In genomic region chr1:119603695-119604094, GRCh38 we compare ENCODE assay signal across 19 cellular contexts. TPM values are rescaled to one million over a fixed set of nuclear protein-coding genes. Genes with fewer than 3 reads are reported as not detected.
DNase-seq lines count a peak whose midpoint lies in the region; ATAC-seq, FAIRE-seq and TF ChIP-seq lines count a peak whose summit lies in the region.
"Had no signal": no experiment of that assay in that cellular context is flagged by ENCODE, and none has a peak within 500 bp of the region (broad histone marks: within the 10 kb centered on the region; RNA-seq: fewer than 3 reads in every experiment).

No MANE protein-coding gene starts in this region.

- no peak for FAIRE-seq in GM12892 (lab: Jason Lieb, UNC)
- FAIRE-seq: RCC 7860 had no signal

- no peak overlapping the region for H4K91ac ChIP-seq in mesenchymal stem cell (ENCODE audit: low read length)

- H3K79me1 ChIP-seq in mesenchymal stem cell (replicated peaks; ENCODE audit: low read length, poor library complexity, severe bottlenecking), result no peaks in the 10 kb centered on the region

- H2BK120ac ChIP-seq in mesenchymal stem cell (ENCODE audit: low read depth, low read length), result no peak overlapping the region

- intact Hi-C loops in PC-3 (cut with micrococcal nuclease), result no loop called here
- intact Hi-C loops in dorsolateral prefrontal cortex (cut with DNase I), result no loop called here

- ATAC-seq in PC-3, result peak; percentile 59
- no peak for ATAC-seq in GM19452 (IDR thresholded peaks at IDR 0.05; ENCODE audit: unreplicated experiment)

- no peak overlapping the region for H2BK5ac ChIP-seq in mesenchymal stem cell (ENCODE audit: low read depth, low read length, poor library complexity, severe bottlenecking)

- no peaks in the 10 kb centered on the region for H3F3A ChIP-seq in PC-3 (ENCODE audit: low read length, unreplicated experiment)

- no peak overlapping the region for H2AFZ ChIP-seq in PC-3 (ENCODE audit: low read length)
- no peak overlapping the region for H2AFZ ChIP-seq in mesenchymal stem cell (ENCODE audit: low read depth, low read length)

- no peak overlapping the region for H3K23ac ChIP-seq in mesenchymal stem cell (ENCODE audit: low read length in 2 of 2)

- no peak overlapping the region for H3K27ac ChIP-seq in PC-3 (ENCODE audit: low read length)
- H3K27ac ChIP-seq in mesenchymal stem cell (ENCODE audit: low read length, poor library complexity, severe bottlenecking), result no peak overlapping the region
- no peak overlapping the region for H3K27ac ChIP-seq in dorsolateral prefrontal cortex

- CTCF ChIA-PET in PC-3 (lab: Charles Lee), result no interaction called here

- no peaks in the 10 kb centered on the region for H3K79me2 ChIP-seq in PC-3 (ENCODE audit: low read length)

- WGBS in mesenchymal stem cell, result 90% methylated on average over 6 of the region's 6 CpGs

- no peak for TF ChIP-seq POLR2A in GM12892 (IDR thresholded peaks at IDR 0.05; ENCODE audit: low read depth, low read length)

- H2AK5ac ChIP-seq in mesenchymal stem cell (ENCODE audit: low read length, severe bottlenecking), result no peak overlapping the region

- H3K4me2 ChIP-seq in PC-3 (ENCODE audit: low read length) (no peak overlapping the region), mesenchymal stem cell (ENCODE audit: low read length, poor library complexity, severe bottlenecking) (no peak overlapping the region)

- no peak overlapping the region for H3K18ac ChIP-seq in mesenchymal stem cell (ENCODE audit: low read depth in 1 of 2, low read length in 2 of 2)

- H3K14ac ChIP-seq in mesenchymal stem cell (ENCODE audit: low read length in 2 of 2), result no peak overlapping the region

- H3K4me3 ChIP-seq in PC-3 (ENCODE audit: low read length) (no peak overlapping the region), mesenchymal stem cell (ENCODE audit: insufficient read depth in 1 of 2, low read depth in 1 of 2, low read length in 2 of 2) (no peak overlapping the region), dorsolateral prefrontal cortex (no peak overlapping the region)

- DNase-seq in ELR (ENCODE audit: low read depth) (peak; percentile 58), PC-3 (no peak), dermis blood vessel endothelial cell (peak; percentile 51), mesenchymal stem cell (peak; percentile 30), SIG-M5 treated with dmso at 0.1 percent for 504 hours (lab: John Stamatoyannopoulos, UW; ENCODE audit: unreplicated experiment) (no peak), dorsolateral prefrontal cortex (no peak), GM12892 (ENCODE audit: insufficient read length) (no peak)
- DNase-seq: ACHN; Calu3; CD4-positive, CD25-positive, alpha-beta regulatory T cell; GDM1; KBM-7; MM.1S; NCI-H1930; NCI-H2171; NCI-H82; SHP77 treated with DMSO at 0.1 percent for 48 hours had no signal

- no TSS peak for BruUV-seq in PC-3 (replicated peaks; lab: Mats Ljungman, UMichigan)

- no peak overlapping the region for H2BK12ac ChIP-seq in mesenchymal stem cell (ENCODE audit: low read length in 2 of 2)

- no peak overlapping the region for H4K8ac ChIP-seq in mesenchymal stem cell (ENCODE audit: low read length)

- no peak overlapping the region for H3K4ac ChIP-seq in mesenchymal stem cell (ENCODE audit: low read depth in 1 of 2, low read length in 2 of 2)

- peaks cover 14% of the 10 kb centered on the region for H3K4me1 ChIP-seq in PC-3 (ENCODE audit: insufficient read depth, low read length)
- peaks cover 5% of the 10 kb centered on the region for H3K4me1 ChIP-seq in mesenchymal stem cell (ENCODE audit: control insufficient read depth, insufficient read depth, low read depth, low read length)

- no peaks in the 10 kb centered on the region for H3K36me3 ChIP-seq in PC-3 (ENCODE audit: low read depth, low read length)
- no peaks in the 10 kb centered on the region for H3K36me3 ChIP-seq in mesenchymal stem cell (ENCODE audit: control insufficient read depth in 1 of 2, insufficient read depth in 2 of 2, low read depth in 1 of 2, low read length in 2 of 2)

- no peak for TF ChIP-seq CTCF in PC-3 (conservative IDR thresholded peaks at IDR 0.05; ENCODE audit: low read depth, low read length)
- no peak for TF ChIP-seq CTCF in dorsolateral prefrontal cortex (IDR thresholded peaks at IDR 0.05 in 54 of 56, conservative IDR thresholded peaks at IDR 0.05 in 2 of 56; ENCODE audit: low read depth in 1 of 56, partially characterized antibody in 56 of 56)

- H3K9me2 ChIP-seq in PC-3 (replicated peaks; ENCODE audit: low read length), result no peaks in the 10 kb centered on the region

- H3K27me3 ChIP-seq in PC-3 (ENCODE audit: low read length) (no peaks in the 10 kb centered on the region), mesenchymal stem cell (ENCODE audit: control insufficient read depth in 1 of 2, insufficient read depth in 1 of 2, low read length in 2 of 2) (peaks cover 0 to 7% of the 10 kb centered on the region in 2 experiments), dorsolateral prefrontal cortex (no peaks in the 10 kb centered on the region)

- no peaks in the 10 kb centered on the region for H3K9me3 ChIP-seq in PC-3 (ENCODE audit: low read length)
- H3K9me3 ChIP-seq in mesenchymal stem cell (ENCODE audit: control insufficient read depth, low read length), result no peaks in the 10 kb centered on the region

- no peak overlapping the region for H3K9ac ChIP-seq in PC-3 (ENCODE audit: low read length)
- no peak overlapping the region for H3K9ac ChIP-seq in mesenchymal stem cell (ENCODE audit: low read length)

- POLR2A ChIA-PET in PC-3 (lab: Charles Lee; ENCODE audit: unreplicated experiment), result no interaction called here

- H2BK15ac ChIP-seq in mesenchymal stem cell (ENCODE audit: low read depth, poor library complexity, severe bottlenecking), result no peak overlapping the region

- no peaks in the 10 kb centered on the region for H4K20me1 ChIP-seq in PC-3 (ENCODE audit: low read length)

RNA-seq across cellular contexts. Expression of gene ZNF697, which starts 44.4 kb away (rescaled TPM):
- total RNA-seq in PC-3 (2014; rRNA removed) (3.9 and 5.3 TPM in 2 replicates), dermis blood vessel endothelial cell (21.1 and 23.1 TPM in 2 replicates), dorsolateral prefrontal cortex (10 to 100 TPM in 119 of 120 experiments, 1 to 10 TPM in 1; 5.5 to 31.1 (median 20.7) TPM)
- 6.4 TPM for polyA plus RNA-seq in mesenchymal stem cell (2013, experiment 1 of 2)
- 6.3 TPM for polyA plus RNA-seq in mesenchymal stem cell (2013, experiment 2 of 2)
- polyA plus RNA-seq in GM12892 (2012; ENCODE audit: missing spikeins), result 0.78 TPM
- total RNA-seq: CD4-positive, CD25-positive, alpha-beta regulatory T cell had no signal
- polyA plus RNA-seq: CD4-positive, CD25-positive, alpha-beta regulatory T cell had no signal

Comparison
In these comparisons a context has a peak if more than half of its experiments do, and no peak if none do; other contexts are left out.
1. DNase-seq: peak in ELR (single experiment), dermis blood vessel endothelial cell (single experiment) and mesenchymal stem cell (single experiment); none in PC-3 (single experiment), SIG-M5 treated with dmso at 0.1 percent for 504 hours (single experiment), dorsolateral prefrontal cortex (0 of 10) and GM12892 (single experiment).